Comparison of ENCODE assay signal across 8 cellular contexts in genomic region chr19:18282788-18283141, GRCh38. TPM values are rescaled to one million over a fixed set of nuclear protein-coding genes. Genes with fewer than 3 reads are reported as not detected.
DNase-seq lines count a peak whose midpoint lies in the region; ATAC-seq and TF ChIP-seq lines count a peak whose summit lies in the region.

No MANE protein-coding gene starts in this region.

- peaks cover 13% of the 10 kb centered on the region for H3K36me3 ChIP-seq in CD4-positive, CD25-positive, alpha-beta regulatory T cell (ENCODE audit: control insufficient read depth, insufficient read depth, low read length)
- peaks cover 5% of the 10 kb centered on the region; the same call in 1 of the 2 replicates for H3K36me3 ChIP-seq in OCI-LY1 (ENCODE audit: insufficient read depth, low read length)

- H3K79me2 ChIP-seq in OCI-LY1 (ENCODE audit: insufficient read depth, low read length), result no peaks in the 10 kb centered on the region

- H3K27ac ChIP-seq in CD4-positive, CD25-positive, alpha-beta regulatory T cell (ENCODE audit: insufficient read depth, low read length, poor library complexity, severe bottlenecking), result peak overlapping the region; percentile 99
- no peak overlapping the region for H3K27ac ChIP-seq in OCI-LY1 (ENCODE audit: low read depth, low read length, poor library complexity, severe bottlenecking)

- no peaks in the 10 kb centered on the region for H3F3A ChIP-seq in OCI-LY1 (ENCODE audit: insufficient read depth, low read length)

- no peak overlapping the region for H2AFZ ChIP-seq in OCI-LY1 (ENCODE audit: low read length)

- H3K9me2 ChIP-seq in OCI-LY1 (ENCODE audit: low read depth, low read length), result no peaks in the 10 kb centered on the region

- H3K9me3 ChIP-seq in CD4-positive, CD25-positive, alpha-beta regulatory T cell (ENCODE audit: control insufficient read depth in 2 of 2, low read length in 2 of 2), result no peaks in the 10 kb centered on the region
- H3K9me3 ChIP-seq in OCI-LY1 (ENCODE audit: low read length), result no peaks in the 10 kb centered on the region

- H3K4me1 ChIP-seq in CD4-positive, CD25-positive, alpha-beta regulatory T cell (ENCODE audit: control insufficient read depth, insufficient read depth, low read length, poor library complexity, severe bottlenecking), result peaks cover 49% of the 10 kb centered on the region
- peaks cover 20% of the 10 kb centered on the region for H3K4me1 ChIP-seq in OCI-LY1 (ENCODE audit: insufficient read depth, low read length, severe bottlenecking)

- peaks cover 0 to 8% (median 2%) of the 10 kb centered on the region in 7 donors for H3K9me3 Mint-ChIP-seq in CD4-positive, CD25-positive, alpha-beta regulatory T cell
- H3K9me3 Mint-ChIP-seq in chondrocyte (ENCODE audit: low read depth) (no peaks in the 10 kb centered on the region), neural crest cell (no peaks in the 10 kb centered on the region)

- peak overlapping the region; percentile 73 for H3K4me3 ChIP-seq in CD4-positive, CD25-positive, alpha-beta regulatory T cell (ENCODE audit: low read depth, low read length)
- H3K4me3 ChIP-seq in OCI-LY1 (ENCODE audit: low read depth, low read length, poor library complexity, severe bottlenecking), result no peak overlapping the region

- H3K4me3 Mint-ChIP-seq in CD4-positive, CD25-positive, alpha-beta regulatory T cell, result peak overlapping the region; percentile 86 to 98 (median 92)
- peak overlapping the region; percentile 70 for H3K4me3 Mint-ChIP-seq in chondrocyte (ENCODE audit: unreplicated experiment)
- H3K4me3 Mint-ChIP-seq in neural crest cell, result peak overlapping the region; percentile 90

- peak in 1 of 3 donors; percentile 73 for DNase-seq in CD4-positive, CD25-positive, alpha-beta regulatory T cell
- no peak for DNase-seq in chondrocyte (ENCODE audit: low spot score)
- DNase-seq in neural crest cell (ENCODE audit: low read depth, low spot score), result no peak
- DNase-seq in NCI-H748 treated with DMSO at 0.1 percent for 48 hours (lab: John Stamatoyannopoulos, UW), result no peak
- no peak for DNase-seq in AG20443 (ENCODE audit: low spot score)
- DNase-seq in hippocampal formation (lab: John Stamatoyannopoulos, UW), result no peak
- no peak for DNase-seq in dermis blood vessel endothelial cell

- H3K27ac Mint-ChIP-seq in CD4-positive, CD25-positive, alpha-beta regulatory T cell, result peak overlapping the region; percentile 94 to 98 (median 96)
- H3K27ac Mint-ChIP-seq in chondrocyte (ENCODE audit: unreplicated experiment), result peak overlapping the region; percentile 96
- peak overlapping the region; percentile 99 for H3K27ac Mint-ChIP-seq in neural crest cell (ENCODE audit: unreplicated experiment)

- TF ChIP-seq CTCF in OCI-LY1 (IDR thresholded peaks at IDR 0.05; ENCODE audit: low read length), result no peak
- no peak for TF ChIP-seq CTCF in chondrocyte (IDR thresholded peaks at IDR 0.05)
- TF ChIP-seq CTCF in neural crest cell (conservative IDR thresholded peaks at IDR 0.05), result no peak

- peak overlapping the region; percentile 100 for H3K4me2 ChIP-seq in OCI-LY1 (ENCODE audit: low read length)

- H3K27me3 ChIP-seq in CD4-positive, CD25-positive, alpha-beta regulatory T cell (ENCODE audit: control insufficient read depth, insufficient read depth, low read length), result no peaks in the 10 kb centered on the region
- no peaks in the 10 kb centered on the region for H3K27me3 ChIP-seq in OCI-LY1 (ENCODE audit: insufficient read depth, low read length)

- no peaks in the 10 kb centered on the region for H4K20me1 ChIP-seq in OCI-LY1 (ENCODE audit: insufficient read depth, low read length)

- no peak for ATAC-seq in CD4-positive, CD25-positive, alpha-beta regulatory T cell (ENCODE audit: low read depth in 2 of 2)

- H3K4me1 Mint-ChIP-seq in CD4-positive, CD25-positive, alpha-beta regulatory T cell, result peaks cover 9 to 55% (median 32%) of the 10 kb centered on the region in 4 donors
- H3K4me1 Mint-ChIP-seq in chondrocyte (ENCODE audit: low read depth) (peaks cover 48% of the 10 kb centered on the region), neural crest cell (peaks cover 40% of the 10 kb centered on the region)

- peaks cover 15% of the 10 kb centered on the region for H3K27me3 Mint-ChIP-seq in CD4-positive, CD25-positive, alpha-beta regulatory T cell
- H3K27me3 Mint-ChIP-seq in chondrocyte (ENCODE audit: low read depth), result no peaks in the 10 kb centered on the region
- peaks cover 7% of the 10 kb centered on the region for H3K27me3 Mint-ChIP-seq in neural crest cell (ENCODE audit: low read depth)

- H3K36me3 Mint-ChIP-seq in CD4-positive, CD25-positive, alpha-beta regulatory T cell, result peaks cover 9% of the 10 kb centered on the region
- H3K36me3 Mint-ChIP-seq in chondrocyte (ENCODE audit: low read depth) (peaks cover 15% of the 10 kb centered on the region), neural crest cell (ENCODE audit: low read depth) (peaks cover 8% of the 10 kb centered on the region)

- no peak overlapping the region; the same call in 1 of the 2 replicates for H3K9ac ChIP-seq in OCI-LY1 (ENCODE audit: low read length)

RNA-seq across cellular contexts. Expression of gene JUND, which starts 1.3 kb away (rescaled TPM):
- 1,564 TPM for total RNA-seq in CD4-positive, CD25-positive, alpha-beta regulatory T cell
- polyA plus RNA-seq in CD4-positive, CD25-positive, alpha-beta regulatory T cell, result 10 to 100 TPM; 30.7 to 85.9 (median 58.8) TPM
- 129 to 181 TPM (median 176 TPM) in 3 replicates for total RNA-seq in chondrocyte
- total RNA-seq in neural crest cell, result 73.6 and 85.1 TPM in 2 replicates
- 122 and 173 TPM in 2 replicates for total RNA-seq in dermis blood vessel endothelial cell

RNA-seq across cellular contexts. Expression of gene IQCN, which starts 8.5 kb away (rescaled TPM):
- total RNA-seq in CD4-positive, CD25-positive, alpha-beta regulatory T cell, result 26.5 TPM
- under 1 TPM in 3 of 4 donors, not detected in 1; 0.03 to 0.28 (median 0.16) TPM for polyA plus RNA-seq in CD4-positive, CD25-positive, alpha-beta regulatory T cell
- total RNA-seq in chondrocyte (1.6 to 4.0 TPM (median 2.4 TPM) in 3 replicates), neural crest cell (2.2 and 2.5 TPM in 2 replicates), dermis blood vessel endothelial cell (under 0.01 and 0.17 TPM in 2 replicates)

RNA-seq across cellular contexts. Expression of gene LSM4, which starts 40.1 kb away (rescaled TPM):
- 45.6 TPM for total RNA-seq in CD4-positive, CD25-positive, alpha-beta regulatory T cell
- polyA plus RNA-seq in CD4-positive, CD25-positive, alpha-beta regulatory T cell, result 100 to 1,000 TPM; 101 to 118 (median 116) TPM
- total RNA-seq in chondrocyte (68.1 to 84.8 TPM (median 73.0 TPM) in 3 replicates), neural crest cell (283 and 292 TPM in 2 replicates), dermis blood vessel endothelial cell (88.5 and 185 TPM in 2 replicates)

RNA-seq across cellular contexts. Expression of gene PDE4C, which starts 56.5 kb away (rescaled TPM):
- not detected for total RNA-seq in CD4-positive, CD25-positive, alpha-beta regulatory T cell
- not detected for polyA plus RNA-seq in CD4-positive, CD25-positive, alpha-beta regulatory T cell
- total RNA-seq in chondrocyte (2.9 to 3.4 TPM in 2 of 3 replicates, not detected in the other), neural crest cell (0.09 and 0.25 TPM in 2 replicates), dermis blood vessel endothelial cell (0.28 and 0.51 TPM in 2 replicates)

RNA-seq across cellular contexts. Expression of gene PGPEP1, which starts 57.6 kb away (rescaled TPM):
- 39.4 TPM for total RNA-seq in CD4-positive, CD25-positive, alpha-beta regulatory T cell
- polyA plus RNA-seq in CD4-positive, CD25-positive, alpha-beta regulatory T cell, result 1 to 10 TPM; 6.7 to 8.7 (median 8.2) TPM
- total RNA-seq in chondrocyte (18.6 to 21.5 TPM (median 21.1 TPM) in 3 replicates), neural crest cell (5.2 and 8.3 TPM in 2 replicates), dermis blood vessel endothelial cell (28.2 and 29.6 TPM in 2 replicates)
